1 cellular context compared by ENCODE assay signal in genomic region chr9:32384364-32385134, GRCh38.
TF ChIP-seq lines count a peak whose summit lies in the region.

Gene ACO1 (plus strand): TSS chr9:32384643. CDS start chr9:32405507, 20,864 bp downstream.

TF ChIP-seq in IMR-90, 13 proteins besides CTCF, POLR2A, EP300 and RAD21 (continued from another document):
- TF ChIP-seq, protein P1, sequence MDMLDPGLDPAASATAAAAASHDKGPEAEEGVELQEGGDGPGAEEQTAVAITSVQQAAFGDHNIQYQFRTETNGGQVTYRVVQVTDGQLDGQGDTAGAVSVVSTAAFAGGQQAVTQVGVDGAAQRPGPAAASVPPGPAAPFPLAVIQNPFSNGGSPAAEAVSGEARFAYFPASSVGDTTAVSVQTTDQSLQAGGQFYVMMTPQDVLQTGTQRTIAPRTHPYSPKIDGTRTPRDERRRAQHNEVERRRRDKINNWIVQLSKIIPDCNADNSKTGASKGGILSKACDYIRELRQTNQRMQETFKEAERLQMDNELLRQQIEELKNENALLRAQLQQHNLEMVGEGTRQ (IDR thresholded peaks at IDR 0.05; ENCODE audit: low read depth, low read length): no peak
